ENCODE assay signal across 1 cellular context in the genomic region with DNA sequence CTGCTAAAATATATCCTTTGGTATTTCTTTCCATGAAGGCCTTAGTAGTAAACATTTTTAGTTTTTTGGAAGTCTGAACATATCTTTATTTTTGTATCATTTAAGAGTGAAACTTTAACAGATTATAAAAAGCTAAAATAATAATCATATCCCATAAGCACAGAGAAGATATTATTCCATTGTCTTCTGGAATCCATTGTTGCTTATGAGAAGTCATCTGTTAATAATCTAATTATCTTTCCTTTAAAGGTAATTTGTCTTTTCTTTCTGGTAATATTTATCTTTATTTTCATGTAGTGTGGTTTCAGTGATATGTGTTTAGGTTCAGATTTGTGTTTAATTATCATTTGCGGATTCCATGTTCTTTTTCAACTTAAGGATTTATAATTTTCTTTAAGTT.
TF ChIP-seq lines count a peak whose summit lies in the region.

No MANE protein-coding gene starts in this region.

TF ChIP-seq in SK-N-SH treated with all-trans-retinoic acid at 6 μM for 48 hours, 23 proteins besides CTCF, POLR2A, EP300 and RAD21 (continued from another document):
- TF ChIP-seq ZFP3 (CRISPR knock-in tag; IDR thresholded peaks at IDR 0.05) (no peak), CSDC2 (CRISPR knock-in tag; IDR thresholded peaks at IDR 0.05) (no peak), RARB (CRISPR knock-in tag; IDR thresholded peaks at IDR 0.05) (no peak), ZNF70 (CRISPR knock-in tag; IDR thresholded peaks at IDR 0.05) (no peak), ESRRG (CRISPR knock-in tag; IDR thresholded peaks at IDR 0.05) (no peak), ZFP30 (CRISPR knock-in tag; IDR thresholded peaks at IDR 0.05) (no peak)
